In the genomic region with DNA sequence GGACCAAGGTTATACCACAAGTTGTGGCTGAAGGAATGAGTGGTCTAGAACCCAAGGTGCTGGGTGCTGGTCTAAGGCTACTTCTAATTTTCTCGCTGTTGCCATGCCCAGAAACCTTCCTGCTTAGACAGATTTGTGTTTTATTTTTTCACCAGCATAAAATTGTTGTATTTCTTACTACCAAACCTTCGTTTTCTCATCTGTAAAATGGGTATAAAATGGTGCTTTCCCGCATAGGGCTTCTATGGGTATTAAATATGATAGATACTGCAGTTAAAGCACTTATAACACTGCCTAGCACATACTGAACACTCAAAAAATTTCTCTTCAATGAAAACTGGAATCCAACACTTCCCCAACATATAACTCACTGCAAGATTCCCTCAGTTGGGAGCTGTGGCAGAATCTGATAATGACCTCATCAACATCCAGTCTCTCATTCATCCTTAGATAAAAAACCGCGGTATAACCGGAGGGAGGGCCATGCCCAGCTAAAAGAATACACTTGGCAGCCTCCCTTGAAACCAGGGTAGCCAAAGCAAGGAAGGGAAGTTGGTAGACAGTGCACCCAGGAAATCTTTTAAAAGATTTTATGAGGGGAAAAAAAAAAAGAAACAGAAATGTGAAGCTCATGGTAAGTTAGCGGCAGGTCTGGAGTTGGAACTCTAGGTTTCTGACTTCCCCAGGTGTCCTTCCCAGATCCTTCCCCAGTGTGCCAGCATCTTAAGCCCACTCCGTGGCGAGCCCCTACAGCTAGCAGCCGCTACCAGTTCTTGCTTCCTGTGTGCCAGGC, we compare ENCODE assay signal across 1 cellular context.
TF ChIP-seq lines count a peak whose summit lies in the region.

No MANE protein-coding gene starts in this region.

TF ChIP-seq in GM23338, 12 proteins besides CTCF, POLR2A, EP300 and RAD21 (continued from another document):
- TF ChIP-seq, protein P1, sequence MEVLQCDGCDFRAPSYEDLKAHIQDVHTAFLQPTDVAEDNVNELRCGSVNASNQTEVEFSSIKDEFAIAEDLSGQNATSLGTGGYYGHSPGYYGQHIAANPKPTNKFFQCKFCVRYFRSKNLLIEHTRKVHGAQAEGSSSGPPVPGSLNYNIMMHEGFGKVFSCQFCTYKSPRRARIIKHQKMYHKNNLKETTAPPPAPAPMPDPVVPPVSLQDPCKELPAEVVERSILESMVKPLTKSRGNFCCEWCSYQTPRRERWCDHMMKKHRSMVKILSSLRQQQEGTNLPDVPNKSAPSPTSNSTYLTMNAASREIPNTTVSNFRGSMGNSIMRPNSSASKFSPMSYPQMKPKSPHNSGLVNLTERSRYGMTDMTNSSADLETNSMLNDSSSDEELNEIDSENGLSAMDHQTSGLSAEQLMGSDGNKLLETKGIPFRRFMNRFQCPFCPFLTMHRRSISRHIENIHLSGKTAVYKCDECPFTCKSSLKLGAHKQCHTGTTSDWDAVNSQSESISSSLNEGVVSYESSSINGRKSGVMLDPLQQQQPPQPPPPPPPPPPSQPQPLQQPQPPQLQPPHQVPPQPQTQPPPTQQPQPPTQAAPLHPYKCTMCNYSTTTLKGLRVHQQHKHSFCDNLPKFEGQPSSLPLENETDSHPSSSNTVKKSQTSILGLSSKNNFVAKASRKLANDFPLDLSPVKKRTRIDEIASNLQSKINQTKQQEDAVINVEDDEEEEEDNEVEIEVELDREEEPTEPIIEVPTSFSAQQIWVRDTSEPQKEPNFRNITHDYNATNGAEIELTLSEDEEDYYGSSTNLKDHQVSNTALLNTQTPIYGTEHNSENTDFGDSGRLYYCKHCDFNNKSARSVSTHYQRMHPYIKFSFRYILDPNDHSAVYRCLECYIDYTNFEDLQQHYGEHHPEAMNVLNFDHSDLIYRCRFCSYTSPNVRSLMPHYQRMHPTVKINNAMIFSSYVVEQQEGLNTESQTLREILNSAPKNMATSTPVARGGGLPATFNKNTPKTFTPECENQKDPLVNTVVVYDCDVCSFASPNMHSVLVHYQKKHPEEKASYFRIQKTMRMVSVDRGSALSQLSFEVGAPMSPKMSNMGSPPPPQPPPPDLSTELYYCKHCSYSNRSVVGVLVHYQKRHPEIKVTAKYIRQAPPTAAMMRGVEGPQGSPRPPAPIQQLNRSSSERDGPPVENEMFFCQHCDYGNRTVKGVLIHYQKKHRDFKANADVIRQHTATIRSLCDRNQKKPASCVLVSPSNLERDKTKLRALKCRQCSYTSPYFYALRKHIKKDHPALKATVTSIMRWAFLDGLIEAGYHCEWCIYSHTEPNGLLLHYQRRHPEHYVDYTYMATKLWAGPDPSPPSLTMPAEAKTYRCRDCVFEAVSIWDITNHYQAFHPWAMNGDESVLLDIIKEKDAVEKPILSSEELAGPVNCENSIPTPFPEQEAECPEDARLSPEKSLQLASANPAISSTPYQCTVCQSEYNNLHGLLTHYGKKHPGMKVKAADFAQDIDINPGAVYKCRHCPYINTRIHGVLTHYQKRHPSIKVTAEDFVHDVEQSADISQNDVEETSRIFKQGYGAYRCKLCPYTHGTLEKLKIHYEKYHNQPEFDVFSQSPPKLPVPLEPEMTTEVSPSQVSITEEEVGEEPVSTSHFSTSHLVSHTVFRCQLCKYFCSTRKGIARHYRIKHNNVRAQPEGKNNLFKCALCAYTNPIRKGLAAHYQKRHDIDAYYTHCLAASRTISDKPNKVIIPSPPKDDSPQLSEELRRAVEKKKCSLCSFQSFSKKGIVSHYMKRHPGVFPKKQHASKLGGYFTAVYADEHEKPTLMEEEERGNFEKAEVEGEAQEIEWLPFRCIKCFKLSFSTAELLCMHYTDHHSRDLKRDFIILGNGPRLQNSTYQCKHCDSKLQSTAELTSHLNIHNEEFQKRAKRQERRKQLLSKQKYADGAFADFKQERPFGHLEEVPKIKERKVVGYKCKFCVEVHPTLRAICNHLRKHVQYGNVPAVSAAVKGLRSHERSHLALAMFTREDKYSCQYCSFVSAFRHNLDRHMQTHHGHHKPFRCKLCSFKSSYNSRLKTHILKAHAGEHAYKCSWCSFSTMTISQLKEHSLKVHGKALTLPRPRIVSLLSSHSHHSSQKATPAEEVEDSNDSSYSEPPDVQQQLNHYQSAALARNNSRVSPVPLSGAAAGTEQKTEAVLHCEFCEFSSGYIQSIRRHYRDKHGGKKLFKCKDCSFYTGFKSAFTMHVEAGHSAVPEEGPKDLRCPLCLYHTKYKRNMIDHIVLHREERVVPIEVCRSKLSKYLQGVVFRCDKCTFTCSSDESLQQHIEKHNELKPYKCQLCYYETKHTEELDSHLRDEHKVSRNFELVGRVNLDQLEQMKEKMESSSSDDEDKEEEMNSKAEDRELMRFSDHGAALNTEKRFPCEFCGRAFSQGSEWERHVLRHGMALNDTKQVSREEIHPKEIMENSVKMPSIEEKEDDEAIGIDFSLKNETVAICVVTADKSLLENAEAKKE (CRISPR knock-in tag; IDR thresholded peaks at IDR 0.05): no peak
- TF ChIP-seq STAT1 (IDR thresholded peaks at IDR 0.05; ENCODE audit: unreplicated experiment): no peak
- TF ChIP-seq JUNB (IDR thresholded peaks at IDR 0.05; ENCODE audit: unreplicated experiment): no peak
- no peak for TF ChIP-seq NANOG (IDR thresholded peaks at IDR 0.05; ENCODE audit: borderline replicate concordance)
- no peak for TF ChIP-seq ZNF114 (CRISPR knock-in tag; IDR thresholded peaks at IDR 0.05)
- no peak for TF ChIP-seq CREB1 (CRISPR knock-in tag; IDR thresholded peaks at IDR 0.05; ENCODE audit: low read depth)
TF ChIP-seq in GM23338: peak in this region for 0.
